In genomic region chr2:65382776-65383357, GRCh38 we compare ENCODE assay signal across 9 cellular contexts. TPM values are rescaled to one million over a fixed set of nuclear protein-coding genes. Genes with fewer than 3 reads are reported as not detected.
DNase-seq lines count a peak whose midpoint lies in the region; ATAC-seq lines count a peak whose summit lies in the region.
"Had no signal": no experiment of that assay in that cellular context is flagged by ENCODE, and none has a peak within 500 bp of the region (broad histone marks: within the 10 kb centered on the region; RNA-seq: fewer than 3 reads in every experiment).

No MANE protein-coding gene starts in this region.

- peak overlapping the region in 7 of 8 donors; percentile 19 to 81 (median 43) for H3K27ac Mint-ChIP-seq in CD8-positive, alpha-beta memory T cell

- POLR2A ChIA-PET in CD8-positive, alpha-beta memory T cell (lab: Charles Lee), result no interaction called here

- no peaks in the 10 kb centered on the region for H3K9me3 Mint-ChIP-seq in CD8-positive, alpha-beta memory T cell
- H3K9me3 Mint-ChIP-seq: brain had no signal

- no peaks in the 10 kb centered on the region for H3K36me3 Mint-ChIP-seq in CD8-positive, alpha-beta memory T cell

- H3K4me3 ChIP-seq in CD8-positive, alpha-beta memory T cell (ENCODE audit: low read length), result no peak overlapping the region

- peaks cover 18 to 28% (median 22%) of the 10 kb centered on the region in 3 donors for H3K4me1 Mint-ChIP-seq in CD8-positive, alpha-beta memory T cell

- H3K4me1 ChIP-seq in CD8-positive, alpha-beta memory T cell (ENCODE audit: insufficient read depth, low read length), result peaks cover 21% of the 10 kb centered on the region

- DNase-seq in CD8-positive, alpha-beta memory T cell, result peak; percentile 38 to 81 (median 74)
- DNase-seq in SW480 (ENCODE audit: low spot score), result peak; percentile 99
- peak; percentile 65 for DNase-seq in activated naive CD8-positive, alpha-beta T cell treated with anti-CD3 and anti-CD28 coated beads, Interleukin-2, amount 50 U/mL, for 16 hours (ENCODE audit: low read depth, low spot score)
- DNase-seq in iPS-NIHi11 (ENCODE audit: low spot score), result peak; percentile 59
- DNase-seq in stimulated activated CD4-positive, alpha-beta T cell treated with anti-CD3 and anti-CD28 coated beads, Interleukin-1b, Interleukin-23, amount 100 ng/mL, for 4 hours (ENCODE audit: low read depth in 2 of 2), result peak; percentile 69 to 71
- DNase-seq in NOMO-1 (lab: John Stamatoyannopoulos, UW; ENCODE audit: unreplicated experiment in 2 of 2), result no peak

- no peaks in the 10 kb centered on the region for H3K9me3 ChIP-seq in CD8-positive, alpha-beta memory T cell (ENCODE audit: low read length)

- no peaks in the 10 kb centered on the region for H3K27me3 ChIP-seq in CD8-positive, alpha-beta memory T cell (ENCODE audit: insufficient read depth, low read length, poor library complexity, severe bottlenecking)

- CTCF ChIA-PET in CD8-positive, alpha-beta memory T cell (lab: Charles Lee), result interaction anchor here (1.3 to 1.6 kb wide), 2 partner anchors 11 to 53 kb away, joined by 3 to 5 read pairs; no protein-coding TSS in a partner anchor

- H3K36me3 ChIP-seq in CD8-positive, alpha-beta memory T cell (ENCODE audit: insufficient read depth, low read length), result no peaks in the 10 kb centered on the region

- peaks cover 0 to 2% of the 10 kb centered on the region in 2 donors for H3K27me3 Mint-ChIP-seq in CD8-positive, alpha-beta memory T cell
- H3K27me3 Mint-ChIP-seq: brain had no signal

- peak overlapping the region in 6 of 7 donors; percentile 60 to 77 (median 66) for H3K4me3 Mint-ChIP-seq in CD8-positive, alpha-beta memory T cell
- H3K4me3 Mint-ChIP-seq: brain had no signal

- ATAC-seq in GM19467 (IDR thresholded peaks at IDR 0.05; ENCODE audit: unreplicated experiment), result peak; percentile 74
- peak; percentile 64 for ATAC-seq in HG03571 (IDR thresholded peaks at IDR 0.05; ENCODE audit: unreplicated experiment)

- H3K27ac ChIP-seq in CD8-positive, alpha-beta memory T cell (ENCODE audit: low read depth, low read length), result peak overlapping the region; percentile 1

RNA-seq across cellular contexts. Expression of gene SPRED2, which starts 49.5 kb away (rescaled TPM):
- 1 to 10 TPM; 3.0 to 4.0 TPM for total RNA-seq in CD8-positive, alpha-beta memory T cell
- polyA plus RNA-seq in CD8-positive, alpha-beta memory T cell, result 1.3 TPM

Comparison
In these comparisons a context has a peak if more than half of its experiments do, and no peak if none do; other contexts are left out.
1. DNase-seq: peak in CD8-positive, alpha-beta memory T cell (5 of 5), SW480 (single experiment), activated naive CD8-positive, alpha-beta T cell treated with anti-CD3 and anti-CD28 coated beads, Interleukin-2, amount 50 U/mL, for 16 hours (single experiment), iPS-NIHi11 (single experiment) and stimulated activated CD4-positive, alpha-beta T cell treated with anti-CD3 and anti-CD28 coated beads, Interleukin-1b, Interleukin-23, amount 100 ng/mL, for 4 hours (2 of 2); none in NOMO-1 (0 of 2).